Comparison of ENCODE assay signal across 1 cellular context in the genomic region with DNA sequence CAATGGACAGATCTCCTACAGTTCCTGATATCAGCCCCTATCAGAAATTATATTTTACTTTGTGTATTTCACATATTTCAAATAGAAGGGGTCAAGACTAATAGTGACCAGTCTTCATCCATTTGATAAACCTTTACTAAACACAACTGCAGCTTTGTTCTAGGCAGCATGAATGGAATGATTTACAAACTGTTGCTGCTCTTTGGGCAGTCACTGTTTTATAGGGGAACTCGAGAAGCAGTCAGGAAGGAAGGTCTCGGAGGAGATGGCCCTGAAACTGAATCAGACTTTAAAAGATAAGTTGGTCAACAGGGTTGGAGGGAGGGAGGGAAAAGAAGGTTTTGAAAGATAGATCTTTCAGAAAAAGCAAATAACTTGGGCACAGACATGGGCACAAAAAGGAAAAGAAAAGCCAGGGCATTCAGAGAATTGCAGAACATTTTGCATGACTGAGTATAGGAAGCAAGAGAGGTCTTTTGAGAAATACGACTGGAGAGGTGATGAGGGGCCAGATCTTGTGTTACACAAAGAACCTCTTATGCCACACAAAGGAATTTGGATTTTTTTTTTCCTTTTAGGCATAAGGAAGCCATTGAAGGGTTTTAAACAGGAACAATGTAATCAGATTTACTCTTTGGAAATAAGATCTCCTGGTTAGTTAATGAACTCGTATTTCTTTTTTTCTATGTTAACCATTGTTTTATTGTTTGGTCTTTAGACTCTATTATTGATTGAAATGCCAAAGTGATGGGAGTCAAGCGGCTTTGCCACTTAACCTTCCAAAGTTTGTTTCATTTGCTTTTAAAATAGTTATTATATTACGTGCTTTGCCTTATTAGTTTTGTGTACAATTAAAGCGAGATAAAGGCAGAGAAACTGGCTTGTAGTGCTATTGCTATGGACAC.
TF ChIP-seq lines count a peak whose summit lies in the region.

No MANE protein-coding gene starts in this region.

TF ChIP-seq in endothelial cell of umbilical vein, 7 proteins besides CTCF, POLR2A, EP300 and RAD21:
- TF ChIP-seq EZH2 (IDR thresholded peaks at IDR 0.05; ENCODE audit: borderline replicate concordance, low read depth, low read length, severe bottlenecking) (no peak), FOS (IDR thresholded peaks at IDR 0.05; ENCODE audit: borderline replicate concordance, insufficient read depth, low read length) (no peak), GATA2 (IDR thresholded peaks at IDR 0.05; ENCODE audit: insufficient read depth, insufficient read length, low read depth, low read length) (no peak), MYC (IDR thresholded peaks at IDR 0.05; ENCODE audit: low read depth, low read length) (no peak), MAX (IDR thresholded peaks at IDR 0.05; ENCODE audit: insufficient read depth, insufficient read length) (no peak), POLR2AphosphoS5 (IDR thresholded peaks at IDR 0.05; ENCODE audit: insufficient read depth, low read depth, low read length) (no peak), JUN (IDR thresholded peaks at IDR 0.05; ENCODE audit: borderline replicate concordance, insufficient read depth, insufficient read length, low read depth) (no peak)
TF ChIP-seq in endothelial cell of umbilical vein: peak in this region for 0.
